ENCODE assay signal across 16 cellular contexts in genomic region chr9:76401580-76402354, GRCh38. TPM values are rescaled to one million over a fixed set of nuclear protein-coding genes. Genes with fewer than 3 reads are reported as not detected.
DNase-seq lines count a peak whose midpoint lies in the region; ATAC-seq and TF ChIP-seq lines count a peak whose summit lies in the region.
"Had no signal": no experiment of that assay in that cellular context is flagged by ENCODE, and none has a peak within 500 bp of the region (broad histone marks: within the 10 kb centered on the region; RNA-seq: fewer than 3 reads in every experiment).

No MANE protein-coding gene starts in this region.

- peak in 1 of 5 experiments; percentile 26 for TF ChIP-seq CTCF in transverse colon (IDR thresholded peaks at IDR 0.05)

- H3K27ac Mint-ChIP-seq in activated naive CD4-positive, alpha-beta T cell treated with anti-CD3 and anti-CD28 coated beads, Interleukin-2, amount 10 ng/mL, durations not matched to agents 7 days and 5 days, result peak overlapping the region; percentile 49

- no peaks in the 10 kb centered on the region for H3K36me3 ChIP-seq in transverse colon

- peak; percentile 52 for ATAC-seq in esophagus mucosa
- no peak for ATAC-seq in HG03095 (IDR thresholded peaks at IDR 0.05; ENCODE audit: unreplicated experiment)
- ATAC-seq in GM21737 (IDR thresholded peaks at IDR 0.05; ENCODE audit: unreplicated experiment), result no peak
- ATAC-seq: GM12878 had no signal

- no peak for DNase-seq in activated naive CD4-positive, alpha-beta T cell treated with anti-CD3 and anti-CD28 coated beads, Interleukin-2, amount 10 ng/mL, durations not matched to agents 7 days and 5 days
- no peak for DNase-seq in activated naive CD4-positive, alpha-beta T cell treated with Interleukin-2 at 50 U/mL for 16 hours
- peak; percentile 11 for DNase-seq in RPMI8226
- DNase-seq in transverse colon, result peak; percentile 30
- no peak for DNase-seq in activated CD8-positive, alpha-beta memory T cell treated with anti-CD3 and anti-CD28 coated beads for 24 hours
- DNase-seq: activated gamma-delta T cell treated with Interleukin-2 at 50 U/mL for 16 hours; CD4-positive, alpha-beta memory T cell; dermis blood vessel endothelial cell; kidney glomerular epithelial cell; NCI-H1105; posterior cingulate gyrus; stimulated activated naive CD4-positive, alpha-beta T cell had no signal

- WGBS in transverse colon (ENCODE audit: low coverage in 1 of 2), 2 donors, result 44 to 46% methylated on average over 3 of the region's 3 CpGs

- no peak for TF ChIP-seq POLR2A in transverse colon (IDR thresholded peaks at IDR 0.05)

- peaks cover 6% of the 10 kb centered on the region for H3K27me3 Mint-ChIP-seq in activated naive CD4-positive, alpha-beta T cell treated with anti-CD3 and anti-CD28 coated beads, Interleukin-2, amount 10 ng/mL, durations not matched to agents 7 days and 5 days
- H3K27me3 Mint-ChIP-seq: CD4-positive, alpha-beta memory T cell had no signal

- H3K4me1 ChIP-seq in transverse colon, result peaks cover 3 to 24% (median 16%) of the 10 kb centered on the region in 4 donors

- H3K4me3 ChIP-seq in transverse colon, result no peak overlapping the region
- H3K4me3 ChIP-seq: GM12878 had no signal

- no peaks in the 10 kb centered on the region for H3K27me3 ChIP-seq in transverse colon

- peaks cover 40% of the 10 kb centered on the region for H3K4me1 Mint-ChIP-seq in activated naive CD4-positive, alpha-beta T cell treated with anti-CD3 and anti-CD28 coated beads, Interleukin-2, amount 10 ng/mL, durations not matched to agents 7 days and 5 days

- in situ Hi-C loops in transverse colon (cut with MboI; ENCODE audit: low pct_ligation_motif_present in 1 of 4, low pct_unique_long_range_greater_than_20kb in 1 of 4, low sequenced_read_pairs in 3 of 4), result loop anchor here in 1 of 4 donors (10.0 kb wide), 1 partner anchor 253 kb away; no protein-coding TSS in a partner anchor

- no peak overlapping the region for H3K4me3 Mint-ChIP-seq in activated naive CD4-positive, alpha-beta T cell treated with anti-CD3 and anti-CD28 coated beads, Interleukin-2, amount 10 ng/mL, durations not matched to agents 7 days and 5 days

- CTCF ChIA-PET in activated naive CD4-positive, alpha-beta T cell treated with anti-CD3 and anti-CD28 coated beads, Interleukin-2, amount 10 ng/mL, durations not matched to agents 7 days and 5 days (lab: Charles Lee), result interaction anchor here (1.1 to 2.5 kb wide), 7 partner anchors 19 to 304 kb away, joined by 3 to 11 read pairs (median 6); partner anchors contain the start of gene GCNT1

- H3K9me3 ChIP-seq in transverse colon, result no peaks in the 10 kb centered on the region

- peak overlapping the region; percentile 35 to 70 (median 64) for H3K27ac ChIP-seq in transverse colon

- intact Hi-C loops in transverse colon (cut with DNase I; ENCODE audit: low total_unique reads), result no loop called here

- no peak for TF ChIP-seq EP300 in transverse colon (IDR thresholded peaks at IDR 0.05; ENCODE audit: low read depth)

- H3K36me3 Mint-ChIP-seq in activated naive CD4-positive, alpha-beta T cell treated with anti-CD3 and anti-CD28 coated beads, Interleukin-2, amount 10 ng/mL, durations not matched to agents 7 days and 5 days, result peaks cover 3% of the 10 kb centered on the region
- H3K36me3 Mint-ChIP-seq: CD4-positive, alpha-beta memory T cell had no signal

- H3K9me3 Mint-ChIP-seq in activated naive CD4-positive, alpha-beta T cell treated with anti-CD3 and anti-CD28 coated beads, Interleukin-2, amount 10 ng/mL, durations not matched to agents 7 days and 5 days, result no peaks in the 10 kb centered on the region
- H3K9me3 Mint-ChIP-seq: CD4-positive, alpha-beta memory T cell had no signal

RNA-seq across cellular contexts. Expression of gene RFK, which starts 7.5 kb away (rescaled TPM):
- total RNA-seq in esophagus mucosa, result 6.6 TPM
- 10 to 100 TPM; 27.5 to 92.0 (median 57.5) TPM for total RNA-seq in transverse colon

RNA-seq across cellular contexts. Expression of gene GCNT1, which starts 57.2 kb away (rescaled TPM):
- total RNA-seq in esophagus mucosa, result 3.8 TPM
- 10 to 100 TPM; 12.7 to 52.0 (median 27.8) TPM for total RNA-seq in transverse colon

Comparison
In these comparisons a context has a peak if more than half of its experiments do, and no peak if none do; other contexts are left out.
1. DNase-seq: peak in RPMI8226 (single experiment) and transverse colon (single experiment); none in activated naive CD4-positive, alpha-beta T cell treated with anti-CD3 and anti-CD28 coated beads, Interleukin-2, amount 10 ng/mL, durations not matched to agents 7 days and 5 days (single experiment), activated naive CD4-positive, alpha-beta T cell treated with Interleukin-2 at 50 U/mL for 16 hours (single experiment) and activated CD8-positive, alpha-beta memory T cell treated with anti-CD3 and anti-CD28 coated beads for 24 hours (single experiment).